Comparison of ENCODE assay signal across 8 cellular contexts in the genomic region with DNA sequence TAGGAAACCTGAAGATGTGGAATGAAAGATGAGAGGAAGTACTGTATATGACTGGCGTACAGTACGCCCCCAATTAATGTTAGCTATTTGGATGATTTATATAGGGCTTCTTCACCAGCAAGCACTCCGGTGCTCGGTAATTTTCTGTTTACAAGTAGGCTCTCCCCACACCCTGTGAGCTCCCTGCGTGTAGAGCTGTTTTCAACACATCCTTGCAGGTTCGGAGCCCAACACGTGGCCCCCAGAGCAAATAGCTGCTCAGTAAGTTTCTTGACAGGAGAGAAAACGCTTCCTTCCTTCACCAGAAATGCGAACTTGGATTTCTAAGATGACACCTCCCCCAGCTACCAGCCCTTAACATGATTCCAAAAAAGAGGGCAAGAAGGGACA. TPM values are rescaled to one million over a fixed set of nuclear protein-coding genes. Genes with fewer than 3 reads are reported as not detected.
DNase-seq lines count a peak whose midpoint lies in the region; ATAC-seq and TF ChIP-seq lines count a peak whose summit lies in the region.

No MANE protein-coding gene starts in this region.

- H3K36me3 ChIP-seq in breast epithelium (no peaks in the 10 kb centered on the region), uterus (no peaks in the 10 kb centered on the region)

- peaks cover 14% of the 10 kb centered on the region for H3K4me1 Mint-ChIP-seq in mesothelial cell of epicardium

- TF ChIP-seq CTCF in breast epithelium (IDR thresholded peaks at IDR 0.05) (no peak), mesothelial cell of epicardium (IDR thresholded peaks at IDR 0.05; ENCODE audit: unreplicated experiment) (no peak), uterus (IDR thresholded peaks at IDR 0.05) (no peak)

- TF ChIP-seq POLR2A in breast epithelium (IDR thresholded peaks at IDR 0.05) (no peak), uterus (IDR thresholded peaks at IDR 0.05) (no peak)

- H3K9me3 ChIP-seq in right cardiac atrium (ENCODE audit: control insufficient read depth, low read length), result no peaks in the 10 kb centered on the region
- H3K9me3 ChIP-seq in breast epithelium, result no peaks in the 10 kb centered on the region
- H3K9me3 ChIP-seq in uterus, result no peaks in the 10 kb centered on the region

- H3K36me3 Mint-ChIP-seq in mesothelial cell of epicardium, result peaks cover 11% of the 10 kb centered on the region

- DNase-seq in right cardiac atrium (no peak), Right ventricle myocardium inferior (ENCODE audit: missing footprints) (no peak), breast epithelium (ENCODE audit: low spot score in 2 of 2) (no peak), mesothelial cell of epicardium (ENCODE audit: low spot score in 2 of 2, unreplicated experiment in 2 of 2) (no peak), uterus (no peak), kidney glomerular epithelial cell (lab: John Stamatoyannopoulos, UW) (no peak), AG08395 (ENCODE audit: low spot score) (no peak)

- no peak for ATAC-seq in right cardiac atrium
- no peak for ATAC-seq in Right ventricle myocardium inferior
- ATAC-seq in GM21619 (IDR thresholded peaks at IDR 0.05; ENCODE audit: unreplicated experiment), result no peak

- H3K9me3 Mint-ChIP-seq in mesothelial cell of epicardium, result no peaks in the 10 kb centered on the region

- H3K4me3 ChIP-seq in right cardiac atrium (ENCODE audit: low read length) (peak overlapping the region; percentile 93), breast epithelium (peak overlapping the region; percentile 99 to 100 (median 99)), uterus (peak overlapping the region; percentile 79 to 93)

- intact Hi-C loops in right cardiac atrium (cut with DNase I), result no loop called here
- intact Hi-C loops in Right ventricle myocardium inferior (cut with DNase I), result loop anchor here (2.0 to 5.0 kb wide), 3 partner anchors 81 to 599 kb away; partner anchors contain the start of genes STX16 and VAPB
- intact Hi-C loops in breast epithelium (cut with DNase I; ENCODE audit: low total_unique reads), result no loop called here
- intact Hi-C loops in uterus (cut with DNase I; ENCODE audit: low total_unique reads), result no loop called here

- H3K27ac ChIP-seq in right cardiac atrium (ENCODE audit: low read length), result no peak overlapping the region
- peak overlapping the region in 1 of 2 donors; percentile 63 for H3K27ac ChIP-seq in breast epithelium
- peak overlapping the region; percentile 76 to 80 for H3K27ac ChIP-seq in uterus

- peak overlapping the region; percentile 23 for H3K27ac Mint-ChIP-seq in mesothelial cell of epicardium

- WGBS in right cardiac atrium, result 73% methylated on average over 9 of the region's 9 CpGs

- H3K27me3 ChIP-seq in right cardiac atrium (ENCODE audit: control insufficient read depth, insufficient read depth), result no peaks in the 10 kb centered on the region
- no peaks in the 10 kb centered on the region for H3K27me3 ChIP-seq in breast epithelium
- no peaks in the 10 kb centered on the region for H3K27me3 ChIP-seq in uterus

- no peaks in the 10 kb centered on the region for H3K27me3 Mint-ChIP-seq in mesothelial cell of epicardium (ENCODE audit: low read depth)

- H3K4me3 Mint-ChIP-seq in mesothelial cell of epicardium, result peak overlapping the region; percentile 77

- H3K4me1 ChIP-seq in right cardiac atrium (ENCODE audit: control insufficient read depth, insufficient read depth, low read length) (no peaks in the 10 kb centered on the region), breast epithelium (no peaks in the 10 kb centered on the region), uterus (peaks cover 0 to 3% of the 10 kb centered on the region in 2 donors)

RNA-seq across cellular contexts. Expression of gene RAB22A, which starts 1.2 kb away (rescaled TPM):
- total RNA-seq in right cardiac atrium (10 to 100 TPM in 1 of 4 donors, 1 to 10 TPM in 3; 7.9 to 10.4 (median 9.3) TPM), Right ventricle myocardium inferior (8.3 TPM), breast epithelium (10 to 100 TPM; 17.7 to 22.4 (median 22.2) TPM), mesothelial cell of epicardium (20.4 to 21.2 TPM (median 20.7 TPM) in 3 replicates), uterus (10 to 100 TPM in 3 of 4 donors, 1 to 10 TPM in 1; 9.5 to 29.7 (median 23.3) TPM)
- polyA plus RNA-seq in right cardiac atrium, result 4.1 TPM
